ENCODE assay signal across 9 cellular contexts in the genomic region with DNA sequence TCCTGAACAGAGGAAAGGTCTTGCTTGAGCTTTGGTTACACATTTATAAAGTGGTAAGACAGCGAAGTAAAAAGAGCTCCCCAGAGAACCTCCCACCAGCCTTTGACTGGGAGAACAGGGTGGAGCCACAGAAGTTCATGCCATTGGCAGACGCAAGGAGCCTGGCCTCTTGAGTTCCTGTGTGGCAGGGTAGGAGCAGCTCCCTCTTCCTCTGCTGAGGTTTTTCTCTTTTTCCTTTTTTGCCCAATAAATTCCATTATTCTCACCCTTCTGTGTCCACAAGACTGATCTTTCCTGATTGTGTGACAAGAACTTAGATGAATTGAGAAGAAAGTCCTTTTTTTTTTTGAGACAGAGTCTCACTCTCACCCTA. TPM values are rescaled to one million over a fixed set of nuclear protein-coding genes. Genes with fewer than 3 reads are reported as not detected.
DNase-seq lines count a peak whose midpoint lies in the region; ATAC-seq and TF ChIP-seq lines count a peak whose summit lies in the region.
"Had no signal": no experiment of that assay in that cellular context is flagged by ENCODE, and none has a peak within 500 bp of the region (broad histone marks: within the 10 kb centered on the region; RNA-seq: fewer than 3 reads in every experiment).

No MANE protein-coding gene starts in this region.

- H3K9me3 ChIP-seq in right cardiac atrium (ENCODE audit: control insufficient read depth, low read length) (no peaks in the 10 kb centered on the region), right atrium auricular region (peaks cover 0 to 18% of the 10 kb centered on the region in 2 donors), upper lobe of right lung (peaks cover 6% of the 10 kb centered on the region)

- peak overlapping the region; percentile 98 for H3K27ac Mint-ChIP-seq in activated naive CD4-positive, alpha-beta T cell treated with anti-CD3 and anti-CD28 coated beads, Interleukin-2, amount 50 U/mL, for 24 hours
- no peak overlapping the region for H3K27ac Mint-ChIP-seq in neural crest cell (ENCODE audit: unreplicated experiment)

- WGBS in right cardiac atrium, result 52% methylated on average over 2 of the region's 2 CpGs

- peak overlapping the region; percentile 81 for H3K4me3 Mint-ChIP-seq in activated naive CD4-positive, alpha-beta T cell treated with anti-CD3 and anti-CD28 coated beads, Interleukin-2, amount 50 U/mL, for 24 hours
- H3K4me3 Mint-ChIP-seq in neural crest cell, result peak overlapping the region; percentile 43

- intact Hi-C loops in right cardiac atrium (cut with DNase I) (no loop called here), upper lobe of right lung (cut with DNase I) (no loop called here)

- no peaks in the 10 kb centered on the region for H3K36me3 ChIP-seq in right atrium auricular region
- no peaks in the 10 kb centered on the region for H3K36me3 ChIP-seq in upper lobe of right lung

- H3K4me1 Mint-ChIP-seq in activated naive CD4-positive, alpha-beta T cell treated with anti-CD3 and anti-CD28 coated beads, Interleukin-2, amount 50 U/mL, for 24 hours, result peaks cover 77% of the 10 kb centered on the region
- H3K4me1 Mint-ChIP-seq in neural crest cell, result peaks cover 16% of the 10 kb centered on the region

- H3K27ac ChIP-seq in right cardiac atrium (ENCODE audit: low read length), result no peak overlapping the region
- H3K27ac ChIP-seq in right atrium auricular region, result no peak overlapping the region
- peak overlapping the region; percentile 26 for H3K27ac ChIP-seq in upper lobe of right lung

- H3K4me3 ChIP-seq in right cardiac atrium (ENCODE audit: low read length) (no peak overlapping the region), right atrium auricular region (no peak overlapping the region), upper lobe of right lung (no peak overlapping the region)

- peaks cover 45% of the 10 kb centered on the region for H3K36me3 Mint-ChIP-seq in activated naive CD4-positive, alpha-beta T cell treated with anti-CD3 and anti-CD28 coated beads, Interleukin-2, amount 50 U/mL, for 24 hours
- peaks cover 54% of the 10 kb centered on the region for H3K36me3 Mint-ChIP-seq in neural crest cell (ENCODE audit: low read depth)

- TF ChIP-seq CTCF in right atrium auricular region (IDR thresholded peaks at IDR 0.05) (no peak), neural crest cell (conservative IDR thresholded peaks at IDR 0.05) (no peak), upper lobe of right lung (IDR thresholded peaks at IDR 0.05) (no peak)

- no peaks in the 10 kb centered on the region for H3K27me3 ChIP-seq in right cardiac atrium (ENCODE audit: control insufficient read depth, insufficient read depth)
- no peaks in the 10 kb centered on the region for H3K27me3 ChIP-seq in right atrium auricular region
- H3K27me3 ChIP-seq in upper lobe of right lung, result no peaks in the 10 kb centered on the region

- peaks cover 5% of the 10 kb centered on the region for H3K9me3 Mint-ChIP-seq in activated naive CD4-positive, alpha-beta T cell treated with anti-CD3 and anti-CD28 coated beads, Interleukin-2, amount 50 U/mL, for 24 hours
- peaks cover 19% of the 10 kb centered on the region for H3K9me3 Mint-ChIP-seq in neural crest cell

- peak in 2 of 3 donors; percentile 46 to 61 for DNase-seq in right cardiac atrium
- DNase-seq in right atrium auricular region (ENCODE audit: low spot score), result no peak
- no peak for DNase-seq in neural crest cell (ENCODE audit: low read depth, low spot score)
- DNase-seq in upper lobe of right lung, result no peak
- DNase-seq in midbrain (lab: John Stamatoyannopoulos, UW), result no peak
- no peak for DNase-seq in pons (ENCODE audit: low spot score)
- DNase-seq in NCI-H69 (lab: John Stamatoyannopoulos, UW), result no peak
- DNase-seq: SHP77 had no signal

- no peak for ATAC-seq in right cardiac atrium
- peak; percentile 28 for ATAC-seq in upper lobe of right lung

- H3K27me3 Mint-ChIP-seq in activated naive CD4-positive, alpha-beta T cell treated with anti-CD3 and anti-CD28 coated beads, Interleukin-2, amount 50 U/mL, for 24 hours, result no peaks in the 10 kb centered on the region
- H3K27me3 Mint-ChIP-seq in neural crest cell (ENCODE audit: low read depth), result peaks cover 5% of the 10 kb centered on the region

- H3K4me1 ChIP-seq in right cardiac atrium (ENCODE audit: control insufficient read depth, insufficient read depth, low read length) (no peaks in the 10 kb centered on the region), right atrium auricular region (peaks cover 0 to 14% of the 10 kb centered on the region in 2 donors), upper lobe of right lung (peaks cover 9% of the 10 kb centered on the region)

RNA-seq across cellular contexts. Expression of gene THEM4, which starts 4.3 kb away (rescaled TPM):
- 10 to 100 TPM; 18.8 to 19.5 (median 19.0) TPM for total RNA-seq in right cardiac atrium
- 27.2 TPM for polyA plus RNA-seq in right cardiac atrium
- 10 to 100 TPM; 18.5 to 23.1 TPM for total RNA-seq in right atrium auricular region
- total RNA-seq in neural crest cell, result 21.6 and 23.8 TPM in 2 replicates
- total RNA-seq in upper lobe of right lung, result 14.0 TPM

RNA-seq across cellular contexts. Expression of gene THEM5, which starts 51.5 kb away (rescaled TPM):
- total RNA-seq in right cardiac atrium, result under 1 TPM in 3 of 4 donors, not detected in 1; 0.24 to 0.53 (median 0.42) TPM
- 0.11 TPM for polyA plus RNA-seq in right cardiac atrium
- not detected for total RNA-seq in right atrium auricular region
- total RNA-seq in neural crest cell, result not detected in 2 replicates
- not detected for total RNA-seq in upper lobe of right lung

Comparison
In these comparisons a context has a peak if more than half of its experiments do, and no peak if none do; other contexts are left out.
1. DNase-seq: peak in right cardiac atrium (2 of 3); none in right atrium auricular region (single experiment), neural crest cell (single experiment), upper lobe of right lung (single experiment), midbrain (single experiment), pons (single experiment) and NCI-H69 (single experiment).